In the genomic region with DNA sequence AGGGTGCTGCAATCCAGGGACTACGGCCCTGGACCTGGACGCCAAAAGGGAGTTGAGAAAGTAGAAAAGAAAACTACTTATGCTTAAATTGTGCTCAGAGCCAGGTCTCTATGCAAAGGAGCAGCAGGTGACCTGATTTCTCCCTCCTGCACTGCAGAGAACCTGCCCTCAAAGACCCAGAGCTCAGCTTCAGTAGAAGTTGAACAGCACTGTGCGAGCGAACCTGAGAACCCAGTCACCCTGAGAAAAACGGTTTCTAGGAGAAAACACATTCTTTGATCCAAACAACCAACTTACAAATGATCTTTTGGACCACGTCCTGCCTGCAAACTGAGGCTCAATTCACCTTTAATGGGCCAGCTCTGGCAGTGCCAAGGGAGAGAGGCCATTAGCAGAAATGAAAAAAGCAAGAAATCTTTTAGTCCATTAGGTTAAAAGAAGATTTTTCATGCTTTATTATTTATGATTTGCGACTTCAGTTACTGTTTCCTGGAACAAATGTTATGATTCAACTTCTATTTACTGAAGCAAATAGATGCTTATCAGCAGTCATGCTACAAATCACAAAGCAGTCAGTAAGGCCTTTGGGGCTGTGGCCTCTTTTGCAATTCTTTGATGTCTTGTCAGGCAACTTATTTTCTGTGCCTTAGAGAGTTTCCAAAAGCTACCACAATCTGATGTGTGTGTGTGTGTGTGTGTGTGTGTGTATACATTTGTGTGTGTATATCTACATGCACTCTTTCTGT, we compare ENCODE assay signal across 1 cellular context.
TF ChIP-seq lines count a peak whose summit lies in the region.

No MANE protein-coding gene starts in this region.

TF ChIP-seq in GM12878, 131 proteins besides CTCF, POLR2A, EP300 and RAD21 (continued from another document):
- TF ChIP-seq REST (IDR thresholded peaks at IDR 0.05; ENCODE audit: low read depth, low read length) (no peak), LARP7 (IDR thresholded peaks at IDR 0.05) (no peak), BCL3 (IDR thresholded peaks at IDR 0.05; ENCODE audit: borderline replicate concordance, insufficient read depth, low read depth, low read length, poor library complexity, severe bottlenecking) (peak; percentile 11), TCF3 (IDR thresholded peaks at IDR 0.05; ENCODE audit: borderline replicate concordance, insufficient read depth, low read depth, low read length) (no peak), DPF2 (IDR thresholded peaks at IDR 0.05) (no peak)
TF ChIP-seq in GM12878: peak in this region for 9.
